ENCODE assay signal across 17 cellular contexts in genomic region chr2:177883177-177883576, GRCh38.
"Had no signal": no experiment of that assay in that cellular context is flagged by ENCODE, and none has a peak within 500 bp of the region (broad histone marks: within the 10 kb centered on the region; RNA-seq: fewer than 3 reads in every experiment).

No MANE protein-coding gene starts in this region.

- H3K4me2 ChIP-seq: SK-N-SH had no signal

- DNase-seq: Karpas-422, KG1, MM.1S, NCI-H1436, NCI-H187, NCI-H2029, NCI-H2081 treated with DMSO at 0.1 percent for 48 hours, NCI-H2171, NCI-H226, NCI-H510A, NCI-H524 treated with DMSO at 0.1 percent for 48 hours, NCI-H774, RPMI8226, SHP77, SK-N-SH, SW 1271 had no signal

- FAIRE-seq: RCC 7860 had no signal

- H3K9ac ChIP-seq: SK-N-SH had no signal

- H3K9me3 ChIP-seq: SK-N-SH had no signal
